24 cellular contexts compared by ENCODE assay signal in genomic region chr6:150249261-150249660, GRCh38.
"Had no signal": no experiment of that assay in that cellular context is flagged by ENCODE, and none has a peak within 500 bp of the region (broad histone marks: within the 10 kb centered on the region; RNA-seq: fewer than 3 reads in every experiment).

No MANE protein-coding gene starts in this region.

- H3K27me3 Mint-ChIP-seq: type B pancreatic cell had no signal

- H3K36me3 ChIP-seq: cardiac muscle cell, right lobe of liver, spleen, thoracic aorta, vagina had no signal

- H3K36me3 Mint-ChIP-seq: memory B cell had no signal

- H3K27ac ChIP-seq: body of pancreas, cardiac muscle cell, right lobe of liver, spleen, thoracic aorta, vagina, VCaP had no signal

- H3K27me3 ChIP-seq: body of pancreas, cardiac muscle cell, right lobe of liver, spleen, vagina had no signal

- H3K4me1 Mint-ChIP-seq: memory B cell had no signal

- H3K9me3 Mint-ChIP-seq: memory B cell had no signal

- H3K9me3 ChIP-seq: right lobe of liver, thoracic aorta, vagina had no signal

- DNase-seq: activated CD4-positive, alpha-beta T cell treated with anti-CD3 and anti-CD28 coated beads, Interleukin-2, amount 10 ng/mL, durations not matched to agents 7 days and 5 days; activated CD8-positive, alpha-beta memory T cell treated with anti-CD3 and anti-CD28 coated beads, Interleukin-2, amount 10 ng/mL, durations not matched to agents 7 days and 5 days; activated CD8-positive, alpha-beta T cell treated with anti-CD3 and anti-CD28 coated beads for 36 hours; activated gamma-delta T cell; activated naive CD4-positive, alpha-beta T cell treated with anti-CD3 and anti-CD28 coated beads, Interleukin-2, amount 50 U/mL, for 16 hours; activated naive CD8-positive, alpha-beta T cell treated with anti-CD3 and anti-CD28 coated beads, Interleukin-2, amount 50 U/mL, for 24 hours; body of pancreas; cortex of kidney; hypothalamus; islet precursor cell; left cardiac atrium; nephron progenitor cell; right lobe of liver; spleen; stimulated activated CD4-positive, alpha-beta T cell treated with anti-CD3 and anti-CD28 coated beads, Interleukin-4, amount 100 ng/mL, for 24 hours; stimulated activated naive CD4-positive, alpha-beta T cell treated with Interleukin-2 at 50 U/mL for 16 hours; SW 1271 had no signal

- H3K4me3 Mint-ChIP-seq: activated CD4-positive, alpha-beta T cell treated with anti-CD3 and anti-CD28 coated beads, Interleukin-2, amount 10 ng/mL, durations not matched to agents 7 days and 5 days; activated CD8-positive, alpha-beta memory T cell treated with anti-CD3 and anti-CD28 coated beads, Interleukin-2, amount 10 ng/mL, durations not matched to agents 7 days and 5 days; activated CD8-positive, alpha-beta T cell treated with anti-CD3 and anti-CD28 coated beads for 36 hours; activated naive CD8-positive, alpha-beta T cell treated with anti-CD3 and anti-CD28 coated beads, Interleukin-2, amount 50 U/mL, for 24 hours; activated T-helper 1 cell treated with anti-CD3 and anti-CD28 coated beads, Interleukin-12 subunit alpha, Interleukin-12 subunit beta, Interleukin-2, Interleukin-4 antibody, amounts not matched to agents 30 ng/mL and 10 ng/mL and 1 ng/mL, durations not matched to agents 14 hours and 24 hours and 36 hours; memory B cell; nephron progenitor cell; type B pancreatic cell had no signal

- H3K27ac Mint-ChIP-seq: activated CD4-positive, alpha-beta T cell treated with anti-CD3 and anti-CD28 coated beads, Interleukin-2, amount 10 ng/mL, durations not matched to agents 7 days and 5 days; activated CD8-positive, alpha-beta memory T cell treated with anti-CD3 and anti-CD28 coated beads, Interleukin-2, amount 10 ng/mL, durations not matched to agents 7 days and 5 days; activated CD8-positive, alpha-beta T cell treated with anti-CD3 and anti-CD28 coated beads for 36 hours; activated naive CD8-positive, alpha-beta T cell treated with anti-CD3 and anti-CD28 coated beads, Interleukin-2, amount 50 U/mL, for 24 hours; activated T-helper 1 cell treated with anti-CD3 and anti-CD28 coated beads, Interleukin-12 subunit alpha, Interleukin-12 subunit beta, Interleukin-2, Interleukin-4 antibody, amounts not matched to agents 30 ng/mL and 10 ng/mL and 1 ng/mL, durations not matched to agents 14 hours and 24 hours and 36 hours; memory B cell; nephron progenitor cell; type B pancreatic cell had no signal

- H3K4me1 ChIP-seq: body of pancreas, right lobe of liver, spleen had no signal

- H3K4me3 ChIP-seq: body of pancreas, cardiac muscle cell, right lobe of liver, spleen, thoracic aorta, vagina had no signal
